Comparison of ENCODE assay signal across 10 cellular contexts in the genomic region with DNA sequence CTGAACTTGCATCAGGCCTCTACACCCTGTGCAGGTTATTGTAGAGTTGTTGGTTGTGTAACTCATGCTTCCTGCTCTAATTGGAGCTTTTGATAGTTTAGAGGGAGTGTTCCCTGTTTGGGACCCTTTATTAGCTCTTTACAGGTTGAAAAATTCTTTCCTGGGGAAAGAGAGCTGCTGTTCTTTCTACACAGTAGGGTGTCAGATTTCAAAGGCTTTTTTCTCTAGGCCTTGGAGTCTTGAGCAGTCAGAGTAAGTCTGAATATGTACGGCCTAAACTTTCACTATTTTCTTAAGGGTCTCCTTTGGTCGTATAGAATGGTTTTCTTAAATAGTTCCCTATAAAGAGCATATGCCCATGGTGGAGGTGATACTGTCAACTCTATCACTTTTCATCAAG.
"Had no signal": no experiment of that assay in that cellular context is flagged by ENCODE, and none has a peak within 500 bp of the region (broad histone marks: within the 10 kb centered on the region; RNA-seq: fewer than 3 reads in every experiment).

No MANE protein-coding gene starts in this region.

- H3K4me3 Mint-ChIP-seq: activated naive CD8-positive, alpha-beta T cell; activated T-cell treated with anti-CD3 and anti-CD28 coated beads, Interleukin-2, amount 50 U/mL, for 24 hours; stimulated activated naive CD8-positive, alpha-beta T cell treated with anti-CD3 and anti-CD28 coated beads, Interleukin-15, amount 100 ng/mL, for 72 hours; T-helper 1 cell treated with Interleukin-12 subunit alpha and Interleukin-12 subunit beta and Interleukin-4 antibody, amounts not matched to agents 30 μg/mL and 1 μg/mL, for 36 hours had no signal

- H3K9me3 Mint-ChIP-seq: activated T-cell treated with anti-CD3 and anti-CD28 coated beads, Interleukin-2, amount 50 U/mL, for 24 hours; stimulated activated naive CD8-positive, alpha-beta T cell treated with anti-CD3 and anti-CD28 coated beads, Interleukin-15, amount 100 ng/mL, for 72 hours; T-helper 1 cell treated with Interleukin-12 subunit alpha and Interleukin-12 subunit beta and Interleukin-4 antibody, amounts not matched to agents 30 μg/mL and 1 μg/mL, for 36 hours had no signal

- H3K4me1 Mint-ChIP-seq: stimulated activated naive CD8-positive, alpha-beta T cell treated with anti-CD3 and anti-CD28 coated beads, Interleukin-15, amount 100 ng/mL, for 72 hours had no signal

- ATAC-seq: heart left ventricle; stimulated activated naive CD8-positive, alpha-beta T cell treated with anti-CD3 and anti-CD28 coated beads, Interleukin-15, amount 100 ng/mL, for 72 hours had no signal

- DNase-seq: activated CD4-positive, alpha-beta T cell treated with anti-CD3 and anti-CD28 coated beads, Interleukin-2, amount 50 U/mL, for 4 hours; activated effector memory CD4-positive, alpha-beta T cell treated with anti-CD3 and anti-CD28 coated beads, Interleukin-2, amount 50 U/mL, for 16 hours; activated T-cell treated with anti-CD3 and anti-CD28 coated beads, Interleukin-2, amount 50 U/mL, for 24 hours; aorta; foreskin melanocyte; heart left ventricle; stimulated activated CD4-positive, alpha-beta T cell treated with anti-CD3 and anti-CD28 coated beads, Interleukin-4, amount 100 ng/mL, for 4 hours; stimulated activated naive CD8-positive, alpha-beta T cell treated with anti-CD3 and anti-CD28 coated beads, Interleukin-15, amount 100 ng/mL, for 72 hours had no signal

- H3K27ac Mint-ChIP-seq: activated naive CD8-positive, alpha-beta T cell; activated T-cell treated with anti-CD3 and anti-CD28 coated beads, Interleukin-2, amount 50 U/mL, for 24 hours; stimulated activated naive CD8-positive, alpha-beta T cell treated with anti-CD3 and anti-CD28 coated beads, Interleukin-15, amount 100 ng/mL, for 72 hours; T-helper 1 cell treated with Interleukin-12 subunit alpha and Interleukin-12 subunit beta and Interleukin-4 antibody, amounts not matched to agents 30 μg/mL and 1 μg/mL, for 36 hours had no signal
